19 cellular contexts compared by ENCODE assay signal in the genomic region with DNA sequence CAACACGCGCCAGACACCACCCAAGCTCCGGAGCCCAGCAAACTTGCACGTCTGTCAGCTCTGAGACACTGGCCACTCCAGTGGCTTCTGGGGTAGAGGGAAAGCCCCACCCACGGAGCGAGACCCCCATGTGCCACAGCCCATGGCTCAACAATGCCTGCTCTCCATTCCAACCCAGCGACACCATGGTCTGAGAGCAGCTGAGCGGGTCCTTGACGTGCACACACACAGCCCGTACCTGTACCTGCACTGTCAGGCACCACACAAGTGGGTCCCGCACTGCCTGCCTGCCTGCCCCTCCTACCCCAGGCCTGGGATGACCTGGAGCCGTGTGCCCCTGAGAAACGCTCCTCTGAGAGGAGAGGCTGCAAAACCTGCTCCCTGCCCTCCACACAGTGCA.
A peak's percentile ranks its signal among the peaks of the same experiment; 100 is the strongest.
DNase-seq lines count a peak whose midpoint lies in the region; ATAC-seq, FAIRE-seq and TF ChIP-seq lines count a peak whose summit lies in the region.
"Had no signal": no experiment of that assay in that cellular context is flagged by ENCODE, and none has a peak within 500 bp of the region (broad histone marks: within the 10 kb centered on the region; RNA-seq: fewer than 3 reads in every experiment).

No MANE protein-coding gene starts in this region.

- intact Hi-C loops in HepG2 (cut with micrococcal nuclease; ENCODE audit: unreplicated experiment) (no loop called here), right lobe of liver (cut with DNase I) (no loop called here), tibial artery (cut with DNase I; ENCODE audit: low total_unique reads) (no loop called here)

- TF ChIP-seq RAD21 in HepG2 (CRISPR knock-in tag; IDR thresholded peaks at IDR 0.05): no peak

- H3K4me1 ChIP-seq in HepG2 (ENCODE audit: insufficient read depth, low read length): peaks cover 51% of the 10 kb centered on the region
- H3K4me1 ChIP-seq in right lobe of liver: no peaks in the 10 kb centered on the region
- H3K4me1 ChIP-seq in mesendoderm (ENCODE audit: control insufficient read depth, low read depth, low read length): peaks cover 28% of the 10 kb centered on the region
- H3K4me1 ChIP-seq in tibial artery: peaks cover 0 to 14% (median 2%) of the 10 kb centered on the region in 4 donors
- H3K4me1 ChIP-seq: parathyroid adenoma had no signal

- H3K36me3 ChIP-seq in HepG2 (replicated peaks in 1 of 2; ENCODE audit: control insufficient read depth in 1 of 2, insufficient read depth in 2 of 2, low read length in 2 of 2): peaks cover 17 to 57% of the 10 kb centered on the region in 2 experiments
- no peaks in the 10 kb centered on the region for H3K36me3 ChIP-seq in right lobe of liver
- H3K36me3 ChIP-seq in mesendoderm (ENCODE audit: control insufficient read depth, insufficient read depth, low read length): no peaks in the 10 kb centered on the region
- peaks cover 0 to 58% (median 15%) of the 10 kb centered on the region in 3 donors for H3K36me3 ChIP-seq in tibial artery

- H3K4ac ChIP-seq in mesendoderm (ENCODE audit: low read depth, low read length): no peak overlapping the region

- TF ChIP-seq EP300 in HepG2 (IDR thresholded peaks at IDR 0.05; ENCODE audit: low read depth in 2 of 2, low read length in 2 of 2): no peak
- no peak for TF ChIP-seq EP300 in HepG2 (CRISPR knock-in tag; IDR thresholded peaks at IDR 0.05; ENCODE audit: borderline replicate concordance)

- no peak overlapping the region for H3K18ac ChIP-seq in mesendoderm (ENCODE audit: low read length)

- H2BK5ac ChIP-seq in mesendoderm (ENCODE audit: low read length): no peak overlapping the region

- no peak overlapping the region for H2BK120ac ChIP-seq in mesendoderm (ENCODE audit: low read depth, low read length)

- no peak overlapping the region for H2AK5ac ChIP-seq in mesendoderm (ENCODE audit: low read length)

- no peak overlapping the region for H3K9ac ChIP-seq in HepG2 (ENCODE audit: insufficient read depth, low read depth, low read length)
- H3K9ac ChIP-seq in mesendoderm (ENCODE audit: low read length): no peak overlapping the region
- H3K9ac ChIP-seq: GM23248, parathyroid adenoma had no signal

- H3K27me3 ChIP-seq in HepG2 (ENCODE audit: control insufficient read depth in 1 of 2, insufficient read depth in 2 of 2, low read length in 2 of 2) (no peaks in the 10 kb centered on the region), right lobe of liver (no peaks in the 10 kb centered on the region), mesendoderm (ENCODE audit: insufficient read depth, low read length, poor library complexity) (no peaks in the 10 kb centered on the region), tibial artery (no peaks in the 10 kb centered on the region)

- H3K4me2 ChIP-seq in HepG2 (ENCODE audit: low read depth, low read length): no peak overlapping the region
- H3K4me2 ChIP-seq in mesendoderm (ENCODE audit: low read length): no peak overlapping the region

- no peaks in the 10 kb centered on the region for H3K9me3 Mint-ChIP-seq in WTC11

- TF ChIP-seq POLR2A in HepG2 (IDR thresholded peaks at IDR 0.05; ENCODE audit: insufficient read depth in 1 of 2, low read depth in 2 of 2, low read length in 2 of 2) (0 out of 4 replicates have a peak, but pooled peaks of 1 of the 2 experiments have one; percentile 15), right lobe of liver (IDR thresholded peaks at IDR 0.05) (no peak)

- H3K4me1 Mint-ChIP-seq in WTC11: peaks cover 80% of the 10 kb centered on the region

- ATAC-seq in HepG2 (no peak), right lobe of liver (no peak), WTC11 (no peak)
- ATAC-seq: GM12878 had no signal

- H3K56ac ChIP-seq in mesendoderm (ENCODE audit: low read length): no peak overlapping the region

- BruUV-seq in HepG2 (replicated peaks; lab: Mats Ljungman, UMichigan): no TSS peak

- H4K8ac ChIP-seq in mesendoderm (ENCODE audit: low read depth, low read length): no peak overlapping the region

- CTCF ChIA-PET in HepG2 (lab: Yijun Ruan, JAX; ENCODE audit: low intra/inter-chr PET ratio, low total read pairs) (no interaction called here), WTC11 (lab: Charles Lee) (interaction anchor here (1.1 to 8.2 kb wide), 10 partner anchors 9 to 263 kb away, joined by 3 to 89 read pairs (median 6); no protein-coding TSS in a partner anchor)

- FAIRE-seq in HepG2 (lab: Jason Lieb, UNC): no peak
- FAIRE-seq: GM12878, small intestine had no signal

- H3K27ac Mint-ChIP-seq in WTC11: peak overlapping the region; percentile 86

- H3K9me3 ChIP-seq in HepG2 (ENCODE audit: low read length) (no peaks in the 10 kb centered on the region), right lobe of liver (no peaks in the 10 kb centered on the region), tibial artery (no peaks in the 10 kb centered on the region)

- H3K4me3 Mint-ChIP-seq in WTC11: 0 out of 2 replicates have a peak overlapping the region, but pooled peaks have one; percentile 8

- peaks cover 42% of the 10 kb centered on the region for H3K79me1 ChIP-seq in mesendoderm (ENCODE audit: low read length)

- H2AFZ ChIP-seq in HepG2 (ENCODE audit: low read length): no peak overlapping the region
- H2AFZ ChIP-seq: GM23248, parathyroid adenoma had no signal

- POLR2A ChIA-PET in HepG2 (lab: Yijun Ruan, JAX) (no interaction called here), WTC11 (lab: Charles Lee) (interaction anchor here (0.6 kb wide), 1 partner anchor 44 kb away, joined by 6 read pairs; no protein-coding TSS in a partner anchor)

- H2BK15ac ChIP-seq in mesendoderm (replicated peaks; ENCODE audit: low read depth): no peak overlapping the region

- peak overlapping the region; percentile 15 for H3K23ac ChIP-seq in mesendoderm (ENCODE audit: low read length)

- H3K4me3 ChIP-seq in HepG2 (replicated peaks in 1 of 3; ENCODE audit: insufficient read depth in 1 of 3, low read depth in 2 of 3, low read length in 3 of 3): no peak overlapping the region
- no peak overlapping the region for H3K4me3 ChIP-seq in right lobe of liver
- H3K4me3 ChIP-seq in mesendoderm (ENCODE audit: low read length): no peak overlapping the region
- H3K4me3 ChIP-seq in tibial artery: no peak overlapping the region
- H3K4me3 ChIP-seq: GM12878, GM23248 had no signal

- DNase-seq in HepG2 (ENCODE audit: low spot score) (no peak), right lobe of liver (no peak), WTC11 (ENCODE audit: low spot score) (no peak), mesendoderm (no peak), substantia nigra (lab: John Stamatoyannopoulos, UW) (no peak), NCI-H1436 (lab: John Stamatoyannopoulos, UW) (no peak), tibial artery (no peak)
- DNase-seq: effector memory CD4-positive, alpha-beta T cell; GDM1; GM23248; KBM-7; kidney glomerular epithelial cell; NCI-H2029 treated with DMSO at 0.1 percent for 48 hours; NCI-H510A treated with DMSO at 0.1 percent for 48 hours; SIG-M5; small intestine; stimulated activated CD4-positive, alpha-beta T cell treated with anti-CD3 and anti-CD28 coated beads, Interleukin-4, amount 100 ng/mL, for 24 hours had no signal

- H3K27me3 Mint-ChIP-seq in WTC11 (ENCODE audit: low read depth): no peaks in the 10 kb centered on the region

- in situ Hi-C loops in HepG2 (cut with HindIII; ENCODE audit: extremely low pct_ligation_motif_present, low pct_unique_long_range_greater_than_20kb): no loop called here

- peaks cover 55% of the 10 kb centered on the region for H4K20me1 ChIP-seq in HepG2 (ENCODE audit: insufficient read depth, low read length)

- H3K27ac ChIP-seq in HepG2 (ENCODE audit: extremely low read length, insufficient read depth, low read length) (no peak overlapping the region), right lobe of liver (no peak overlapping the region), mesendoderm (ENCODE audit: low read depth, low read length) (no peak overlapping the region), substantia nigra (ENCODE audit: low read depth, low read length, poor library complexity, severe bottlenecking) (peak overlapping the region; percentile 11), tibial artery (no peak overlapping the region)
- H3K27ac ChIP-seq: GM23248, parathyroid adenoma had no signal

- 96% methylated on average over 12 of the region's 13 CpGs for WGBS in HepG2 (ENCODE audit: low lambda C conversion rate)
- 85% methylated on average over 5 of the region's 13 CpGs for WGBS in right lobe of liver (ENCODE audit: insufficient coverage, low coverage, low lambda C conversion rate, missing lambda C conversion rate)
- no CpG with 5 or more reads among the region's 13 CpGs for WGBS in mesendoderm (ENCODE audit: extremely low coverage, insufficient coverage, low lambda C conversion rate)

- TF ChIP-seq CTCF in HepG2 (CRISPR knock-in tag; IDR thresholded peaks at IDR 0.05): no peak
- TF ChIP-seq CTCF in right lobe of liver (IDR thresholded peaks at IDR 0.05): no peak
- no peak for TF ChIP-seq CTCF in WTC11 (IDR thresholded peaks at IDR 0.05)
- TF ChIP-seq CTCF in tibial artery (IDR thresholded peaks at IDR 0.05): no peak

- H3K36me3 Mint-ChIP-seq in WTC11: peaks cover 2% of the 10 kb centered on the region; the same call in 1 of the 2 replicates

- H3K79me2 ChIP-seq in HepG2 (ENCODE audit: insufficient read depth, low read length): peaks cover 48% of the 10 kb centered on the region
- H3K79me2 ChIP-seq in mesendoderm (ENCODE audit: control insufficient read depth, insufficient read depth, low read length): peaks cover 49% of the 10 kb centered on the region

- H4K5ac ChIP-seq in mesendoderm (ENCODE audit: low read length): no peak overlapping the region

TF ChIP-seq in HepG2, 621 proteins besides CTCF, POLR2A, EP300 and RAD21 (continues in another document):
- TF ChIP-seq ZBTB38 (CRISPR knock-in tag; IDR thresholded peaks at IDR 0.05) (0 out of 2 replicates have a peak, but pooled peaks have one; percentile 38), SSRP1 (CRISPR knock-in tag; IDR thresholded peaks at IDR 0.05) (0 out of 2 replicates have a peak, but pooled peaks have one; percentile 31), ZNF746 (CRISPR knock-in tag; IDR thresholded peaks at IDR 0.05) (no peak)

TF ChIP-seq in WTC11, 78 proteins besides CTCF, POLR2A, EP300 and RAD21 (continues in another document):
- no peak for TF ChIP-seq FOXK1 (CRISPR knock-in tag; IDR thresholded peaks at IDR 0.05)
- no peak for TF ChIP-seq ZNF263 (CRISPR knock-in tag; IDR thresholded peaks at IDR 0.05; ENCODE audit: low read depth)
- no peak for TF ChIP-seq ZNF416 (CRISPR knock-in tag; IDR thresholded peaks at IDR 0.05)
- TF ChIP-seq, protein P1, sequence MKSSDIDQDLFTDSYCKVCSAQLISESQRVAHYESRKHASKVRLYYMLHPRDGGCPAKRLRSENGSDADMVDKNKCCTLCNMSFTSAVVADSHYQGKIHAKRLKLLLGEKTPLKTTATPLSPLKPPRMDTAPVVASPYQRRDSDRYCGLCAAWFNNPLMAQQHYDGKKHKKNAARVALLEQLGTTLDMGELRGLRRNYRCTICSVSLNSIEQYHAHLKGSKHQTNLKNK (CRISPR knock-in tag; IDR thresholded peaks at IDR 0.05): no peak
- no peak for TF ChIP-seq JAZF1 (CRISPR knock-in tag; IDR thresholded peaks at IDR 0.05)
- no peak for TF ChIP-seq NFE2L1 (CRISPR knock-in tag; IDR thresholded peaks at IDR 0.05)
